ENCODE assay signal across 1 cellular context in the genomic region with DNA sequence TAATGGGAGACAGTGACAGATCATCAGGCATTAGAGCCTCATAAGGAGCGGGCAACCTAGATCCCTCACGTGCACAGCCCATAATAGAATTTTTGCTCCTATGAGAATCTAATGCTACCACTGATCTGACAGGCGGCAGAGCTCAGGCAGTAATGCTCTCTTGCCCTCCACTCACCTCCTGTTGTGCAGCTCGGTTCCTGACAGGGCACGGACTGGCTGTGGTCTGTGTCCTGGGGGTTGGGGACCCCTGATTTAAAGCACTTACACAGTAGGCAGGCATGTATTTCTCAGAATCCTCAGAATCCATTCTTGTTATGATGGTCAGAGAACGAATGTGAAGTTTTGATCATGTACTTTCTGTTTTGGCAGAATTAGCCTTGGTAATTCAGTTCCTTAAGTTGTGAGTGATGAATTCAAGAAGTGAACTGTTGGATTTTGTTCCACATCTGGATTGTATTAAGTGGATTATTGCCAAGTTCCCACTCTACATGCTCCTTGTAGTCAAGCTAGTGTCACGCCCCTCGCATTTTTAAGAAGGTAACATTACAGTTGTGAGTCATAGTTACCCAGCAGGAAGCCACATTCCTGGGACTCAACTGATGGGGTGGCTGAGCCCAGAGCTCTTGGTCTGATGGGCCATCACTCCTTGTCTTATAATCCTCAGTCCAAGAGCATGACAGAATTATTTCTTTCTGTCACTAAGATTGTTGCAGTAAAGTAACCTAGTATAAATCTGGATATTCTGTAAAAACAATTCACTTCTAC.
A peak's percentile ranks its signal among the peaks of the same experiment; 100 is the strongest.
TF ChIP-seq lines count a peak whose summit lies in the region.

No MANE protein-coding gene starts in this region.

TF ChIP-seq in HCT116, 20 proteins besides CTCF, POLR2A, EP300 and RAD21 (continued from another document):
- TF ChIP-seq, protein P1, sequence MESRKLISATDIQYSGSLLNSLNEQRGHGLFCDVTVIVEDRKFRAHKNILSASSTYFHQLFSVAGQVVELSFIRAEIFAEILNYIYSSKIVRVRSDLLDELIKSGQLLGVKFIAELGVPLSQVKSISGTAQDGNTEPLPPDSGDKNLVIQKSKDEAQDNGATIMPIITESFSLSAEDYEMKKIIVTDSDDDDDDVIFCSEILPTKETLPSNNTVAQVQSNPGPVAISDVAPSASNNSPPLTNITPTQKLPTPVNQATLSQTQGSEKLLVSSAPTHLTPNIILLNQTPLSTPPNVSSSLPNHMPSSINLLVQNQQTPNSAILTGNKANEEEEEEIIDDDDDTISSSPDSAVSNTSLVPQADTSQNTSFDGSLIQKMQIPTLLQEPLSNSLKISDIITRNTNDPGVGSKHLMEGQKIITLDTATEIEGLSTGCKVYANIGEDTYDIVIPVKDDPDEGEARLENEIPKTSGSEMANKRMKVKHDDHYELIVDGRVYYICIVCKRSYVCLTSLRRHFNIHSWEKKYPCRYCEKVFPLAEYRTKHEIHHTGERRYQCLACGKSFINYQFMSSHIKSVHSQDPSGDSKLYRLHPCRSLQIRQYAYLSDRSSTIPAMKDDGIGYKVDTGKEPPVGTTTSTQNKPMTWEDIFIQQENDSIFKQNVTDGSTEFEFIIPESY (IDR thresholded peaks at IDR 0.05; ENCODE audit: extremely low read depth, insufficient replicate concordance, low read length), result no peak
- TF ChIP-seq, protein P2, sequence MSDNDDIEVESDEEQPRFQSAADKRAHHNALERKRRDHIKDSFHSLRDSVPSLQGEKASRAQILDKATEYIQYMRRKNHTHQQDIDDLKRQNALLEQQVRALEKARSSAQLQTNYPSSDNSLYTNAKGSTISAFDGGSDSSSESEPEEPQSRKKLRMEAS (IDR thresholded peaks at IDR 0.05), result peak; percentile 53; the same call in 1 of the 2 replicates
- 0 out of 2 replicates have a peak, but pooled peaks have one; percentile 37 for TF ChIP-seq SRF (IDR thresholded peaks at IDR 0.05; ENCODE audit: low read depth)
- no peak for TF ChIP-seq EZH2phosphoT487 (IDR thresholded peaks at IDR 0.05; ENCODE audit: borderline replicate concordance)
- TF ChIP-seq EGR1 (IDR thresholded peaks at IDR 0.05; ENCODE audit: low read depth), result no peak
- peak; percentile 55; the same call in 1 of the 2 replicates for TF ChIP-seq CEBPB (IDR thresholded peaks at IDR 0.05; ENCODE audit: low read depth)
